ENCODE assay signal across 26 cellular contexts in the genomic region with DNA sequence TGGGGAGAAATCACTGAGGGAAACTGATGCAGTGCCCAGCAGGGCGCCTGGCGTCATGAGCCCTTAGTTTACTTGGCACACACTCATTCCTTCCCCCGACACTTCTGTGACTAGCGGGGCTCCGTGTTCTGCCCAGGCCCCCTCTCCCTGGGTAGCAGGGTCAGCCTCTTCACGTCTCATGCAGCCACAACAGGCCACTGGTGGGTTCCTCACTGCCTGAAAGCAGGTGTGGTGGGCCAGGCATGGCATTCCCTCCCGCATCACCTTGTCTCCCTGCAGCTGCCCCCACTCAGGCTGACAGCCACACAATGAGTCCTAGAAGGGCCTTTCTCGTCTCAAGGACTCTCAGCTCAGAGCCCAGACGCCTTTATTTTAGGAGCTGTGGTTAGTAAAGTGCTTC. TPM values are rescaled to one million over a fixed set of nuclear protein-coding genes. Genes with fewer than 3 reads are reported as not detected.
"Had no signal": no experiment of that assay in that cellular context is flagged by ENCODE, and none has a peak within 500 bp of the region (broad histone marks: within the 10 kb centered on the region; RNA-seq: fewer than 3 reads in every experiment).

No MANE protein-coding gene starts in this region.

- H3K36me3 Mint-ChIP-seq: activated naive CD4-positive, alpha-beta T cell treated with anti-CD3 and anti-CD28 coated beads, Interleukin-2, amount 10 ng/mL, durations not matched to agents 7 days and 5 days; activated naive CD8-positive, alpha-beta T cell treated with anti-CD3 and anti-CD28 coated beads for 36 hours had no signal

- H3K27ac ChIP-seq: SK-N-MC, VCaP had no signal

- DNase-seq: activated CD4-positive, alpha-beta memory T cell treated with anti-CD3 and anti-CD28 coated beads, Interleukin-2, amount 10 ng/mL, durations not matched to agents 7 days and 5 days; activated CD4-positive, alpha-beta T cell treated with anti-CD3 and anti-CD28 coated beads, Interleukin-2, amount 10 ng/mL, durations not matched to agents 7 days and 5 days; activated CD4-positive, CD25-positive, alpha-beta regulatory T cell; activated gamma-delta T cell treated with Interleukin-2 at 50 U/mL for 16 hours; activated naive CD4-positive, alpha-beta T cell treated with anti-CD3 and anti-CD28 coated beads, Interleukin-2, amount 10 ng/mL, durations not matched to agents 7 days and 5 days; activated naive CD8-positive, alpha-beta T cell treated with anti-CD3 and anti-CD28 coated beads for 36 hours; activated T-cell treated with anti-CD3 and anti-CD28 coated beads, Interleukin-2, amount 50 U/mL, for 72 hours; Kasumi-1; KBM-7; NCI-H1105 treated with DMSO at 0.1 percent for 48 hours; NCI-H1694; NCI-H2081 treated with DMSO at 0.1 percent for 48 hours; NCI-H510A treated with DMSO at 0.1 percent for 48 hours; NCI-H69; NK-92 treated with Interleukin-12 subunit alpha and Interleukin-12 subunit beta, amount 100 ng/mL, for 24 hours; OCI-M1; RPMI8226; T-helper 1 cell had no signal

- H3K27ac Mint-ChIP-seq: activated CD4-positive, alpha-beta memory T cell treated with anti-CD3 and anti-CD28 coated beads, Interleukin-2, amount 10 ng/mL, durations not matched to agents 7 days and 5 days; activated CD4-positive, alpha-beta T cell treated with anti-CD3 and anti-CD28 coated beads, Interleukin-2, amount 10 ng/mL, durations not matched to agents 7 days and 5 days; activated naive CD4-positive, alpha-beta T cell treated with anti-CD3 and anti-CD28 coated beads, Interleukin-2, amount 10 ng/mL, durations not matched to agents 7 days and 5 days; activated naive CD8-positive, alpha-beta T cell treated with anti-CD3 and anti-CD28 coated beads for 36 hours; activated T-cell treated with anti-CD3 and anti-CD28 coated beads, Interleukin-2, amount 50 U/mL, for 72 hours; activated T-helper 2 cell treated with anti-CD3 and anti-CD28 coated beads, Interferon-gamma antibody, Interleukin-2, Interleukin-4, amounts not matched to agents 10 μg/mL and 5 μg/mL and 100 μg/mL, durations not matched to agents 14 hours and 24 hours and 36 hours had no signal

- ATAC-seq: activated T-cell treated with anti-CD3 and anti-CD28 coated beads, Interleukin-2, amount 50 U/mL, for 72 hours; Panc1; Right ventricle myocardium inferior had no signal

- H3K4me3 ChIP-seq: SK-N-MC had no signal

- H3K9me3 Mint-ChIP-seq: activated CD4-positive, alpha-beta memory T cell treated with anti-CD3 and anti-CD28 coated beads, Interleukin-2, amount 10 ng/mL, durations not matched to agents 7 days and 5 days; activated CD4-positive, alpha-beta T cell treated with anti-CD3 and anti-CD28 coated beads, Interleukin-2, amount 10 ng/mL, durations not matched to agents 7 days and 5 days; activated naive CD4-positive, alpha-beta T cell treated with anti-CD3 and anti-CD28 coated beads, Interleukin-2, amount 10 ng/mL, durations not matched to agents 7 days and 5 days; activated naive CD8-positive, alpha-beta T cell treated with anti-CD3 and anti-CD28 coated beads for 36 hours; activated T-helper 2 cell treated with anti-CD3 and anti-CD28 coated beads, Interferon-gamma antibody, Interleukin-2, Interleukin-4, amounts not matched to agents 10 μg/mL and 5 μg/mL and 100 μg/mL, durations not matched to agents 14 hours and 24 hours and 36 hours had no signal

- H3K4me3 Mint-ChIP-seq: activated CD4-positive, alpha-beta memory T cell treated with anti-CD3 and anti-CD28 coated beads, Interleukin-2, amount 10 ng/mL, durations not matched to agents 7 days and 5 days; activated CD4-positive, alpha-beta T cell treated with anti-CD3 and anti-CD28 coated beads, Interleukin-2, amount 10 ng/mL, durations not matched to agents 7 days and 5 days; activated naive CD4-positive, alpha-beta T cell treated with anti-CD3 and anti-CD28 coated beads, Interleukin-2, amount 10 ng/mL, durations not matched to agents 7 days and 5 days; activated naive CD8-positive, alpha-beta T cell treated with anti-CD3 and anti-CD28 coated beads for 36 hours; activated T-cell treated with anti-CD3 and anti-CD28 coated beads, Interleukin-2, amount 50 U/mL, for 72 hours had no signal

RNA-seq across cellular contexts. Expression of a gene that starts 51.1 kb away (rescaled TPM):
- total RNA-seq: activated CD4-positive, alpha-beta memory T cell treated with anti-CD3 and anti-CD28 coated beads, Interleukin-2, amount 10 ng/mL, durations not matched to agents 7 days and 5 days; activated CD4-positive, alpha-beta T cell treated with anti-CD3 and anti-CD28 coated beads, Interleukin-2, amount 10 ng/mL, durations not matched to agents 7 days and 5 days; activated CD8-positive, alpha-beta memory T cell treated with anti-CD3 and anti-CD28 coated beads for 36 hours; activated naive CD8-positive, alpha-beta T cell treated with anti-CD3 and anti-CD28 coated beads for 36 hours; activated T-cell treated with anti-CD3 and anti-CD28 coated beads, Interleukin-2, amount 50 U/mL, for 72 hours; activated T-helper 2 cell treated with anti-CD3 and anti-CD28 coated beads, Interferon-gamma antibody, Interleukin-2, Interleukin-4, amounts not matched to agents 10 μg/mL and 5 μg/mL and 100 μg/mL, durations not matched to agents 14 hours and 24 hours and 36 hours; cardiac septum; Right ventricle myocardium inferior; T-helper 2 cell treated with Interferon-gamma antibody and Interleukin-4, amounts not matched to agents 100 ng/mL and 5 ng/mL, for 36 hours had no signal
